Comparison of ENCODE assay signal across 1 cellular context in genomic region chr11:76723142-76723541, GRCh38.
TF ChIP-seq lines count a peak whose summit lies in the region.

No MANE protein-coding gene starts in this region.

TF ChIP-seq in GM23338, 12 proteins besides CTCF, POLR2A, EP300 and RAD21 (continued from another document):
- TF ChIP-seq NANOG (IDR thresholded peaks at IDR 0.05; ENCODE audit: borderline replicate concordance), result no peak
- no peak for TF ChIP-seq EZH2phosphoT487 (IDR thresholded peaks at IDR 0.05; ENCODE audit: unreplicated experiment)
TF ChIP-seq in GM23338: peak in this region for 0.
